In the genomic region with DNA sequence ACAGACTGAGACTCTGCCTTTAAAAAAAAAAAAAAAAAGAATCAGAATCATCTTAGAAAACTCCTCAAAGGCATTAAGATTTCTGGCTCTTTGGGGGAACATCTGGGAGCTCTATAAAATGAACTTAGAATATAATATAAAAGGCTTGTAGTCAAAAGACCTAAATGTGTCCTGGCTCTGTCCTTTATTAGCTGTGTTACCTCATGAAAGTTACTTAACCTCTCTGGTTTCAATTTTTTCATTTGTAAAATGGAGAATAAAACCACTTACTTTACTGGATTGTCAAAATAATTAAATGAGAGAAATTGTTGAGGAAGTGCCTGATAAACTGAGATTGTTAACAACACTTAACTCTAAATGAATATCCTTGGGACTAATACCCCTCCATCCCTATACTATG, we compare ENCODE assay signal across 8 cellular contexts.
"Had no signal": no experiment of that assay in that cellular context is flagged by ENCODE, and none has a peak within 500 bp of the region (broad histone marks: within the 10 kb centered on the region; RNA-seq: fewer than 3 reads in every experiment).

No MANE protein-coding gene starts in this region.

- DNase-seq: GDM1, GF-D8 had no signal

- FAIRE-seq: G401.6, GM12878, GM12891, GM12892, GM18507, GM19239 had no signal

- ATAC-seq: GM12878 had no signal

- H3K4me3 ChIP-seq: GM12878 had no signal
